10 cellular contexts compared by ENCODE assay signal in genomic region chr7:24284699-24285506, GRCh38. TPM values are rescaled to one million over a fixed set of nuclear protein-coding genes. Genes with fewer than 3 reads are reported as not detected.
A peak's percentile ranks its signal among the peaks of the same experiment; 100 is the strongest.
DNase-seq lines count a peak whose midpoint lies in the region; ATAC-seq and TF ChIP-seq lines count a peak whose summit lies in the region.
"Had no signal": no experiment of that assay in that cellular context is flagged by ENCODE, and none has a peak within 500 bp of the region (broad histone marks: within the 10 kb centered on the region; RNA-seq: fewer than 3 reads in every experiment).

No MANE protein-coding gene starts in this region.

- H3K27ac Mint-ChIP-seq in activated naive CD4-positive, alpha-beta T cell treated with anti-CD3 and anti-CD28 coated beads, Interleukin-2, amount 50 U/mL, for 24 hours = no peak overlapping the region
- H3K27ac Mint-ChIP-seq in activated naive CD8-positive, alpha-beta T cell treated with anti-CD3 and anti-CD28 coated beads for 36 hours = no peak overlapping the region

- no peak overlapping the region for H2AK5ac ChIP-seq in mesenchymal stem cell (ENCODE audit: low read length, severe bottlenecking)

- no peak overlapping the region for H2BK120ac ChIP-seq in mesenchymal stem cell (ENCODE audit: low read depth, low read length)

- no peaks in the 10 kb centered on the region for H3K36me3 ChIP-seq in mesenchymal stem cell (ENCODE audit: control insufficient read depth in 1 of 2, insufficient read depth in 2 of 2, low read depth in 1 of 2, low read length in 2 of 2)
- H3K36me3 ChIP-seq in thoracic aorta = no peaks in the 10 kb centered on the region

- H3K27me3 Mint-ChIP-seq in activated naive CD4-positive, alpha-beta T cell treated with anti-CD3 and anti-CD28 coated beads, Interleukin-2, amount 50 U/mL, for 24 hours = peaks cover 36% of the 10 kb centered on the region
- peaks cover 61% of the 10 kb centered on the region for H3K27me3 Mint-ChIP-seq in activated naive CD8-positive, alpha-beta T cell treated with anti-CD3 and anti-CD28 coated beads for 36 hours

- H3K4me1 ChIP-seq in mesenchymal stem cell (ENCODE audit: control insufficient read depth, insufficient read depth, low read depth, low read length) (peaks cover 19% of the 10 kb centered on the region), thoracic aorta (ENCODE audit: control insufficient read depth in 1 of 2, low read depth in 2 of 2) (peaks cover 0 to 11% of the 10 kb centered on the region in 2 donors)

- H4K91ac ChIP-seq in mesenchymal stem cell (ENCODE audit: low read length) = no peak overlapping the region

- peak overlapping the region in 1 of 2 experiments; percentile 2 for H3K4ac ChIP-seq in mesenchymal stem cell (ENCODE audit: low read depth in 1 of 2, low read length in 2 of 2)

- peaks cover 59 to 78% of the 10 kb centered on the region in 2 experiments for H3K27me3 ChIP-seq in mesenchymal stem cell (ENCODE audit: control insufficient read depth in 1 of 2, insufficient read depth in 1 of 2, low read length in 2 of 2)
- peaks cover 5% of the 10 kb centered on the region for H3K27me3 ChIP-seq in thoracic aorta (replicated peaks; ENCODE audit: insufficient read depth)

- no peak overlapping the region for H3K9ac ChIP-seq in mesenchymal stem cell (ENCODE audit: low read length)

- H2BK15ac ChIP-seq in mesenchymal stem cell (ENCODE audit: low read depth, poor library complexity, severe bottlenecking) = peak overlapping the region; percentile 39

- ATAC-seq in thoracic aorta (ENCODE audit: insufficient number of reproducible peaks, low FRiP score, low read depth) (no peak), GM21423 (IDR thresholded peaks at IDR 0.05; ENCODE audit: unreplicated experiment) (no peak)

- H3K27ac ChIP-seq in mesenchymal stem cell (ENCODE audit: low read length, poor library complexity, severe bottlenecking) = no peak overlapping the region
- no peak overlapping the region for H3K27ac ChIP-seq in thoracic aorta

- H3K4me1 Mint-ChIP-seq in activated naive CD4-positive, alpha-beta T cell treated with anti-CD3 and anti-CD28 coated beads, Interleukin-2, amount 50 U/mL, for 24 hours = peaks cover 14% of the 10 kb centered on the region
- H3K4me1 Mint-ChIP-seq in activated naive CD8-positive, alpha-beta T cell treated with anti-CD3 and anti-CD28 coated beads for 36 hours = peaks cover 12% of the 10 kb centered on the region

- H3K4me3 ChIP-seq in mesenchymal stem cell (ENCODE audit: insufficient read depth in 1 of 2, low read depth in 1 of 2, low read length in 2 of 2) (no peak overlapping the region), thoracic aorta (peak overlapping the region; percentile 47)

- H2BK5ac ChIP-seq in mesenchymal stem cell (ENCODE audit: low read depth, low read length, poor library complexity, severe bottlenecking) = no peak overlapping the region

- no peaks in the 10 kb centered on the region for H3K9me3 Mint-ChIP-seq in activated naive CD4-positive, alpha-beta T cell treated with anti-CD3 and anti-CD28 coated beads, Interleukin-2, amount 50 U/mL, for 24 hours
- no peaks in the 10 kb centered on the region for H3K9me3 Mint-ChIP-seq in activated naive CD8-positive, alpha-beta T cell treated with anti-CD3 and anti-CD28 coated beads for 36 hours

- H4K8ac ChIP-seq in mesenchymal stem cell (ENCODE audit: low read length) = peak overlapping the region; percentile 35

- H3K18ac ChIP-seq in mesenchymal stem cell (ENCODE audit: low read depth in 1 of 2, low read length in 2 of 2) = peak overlapping the region; percentile 48 to 84

- H3K4me2 ChIP-seq in mesenchymal stem cell (ENCODE audit: low read length, poor library complexity, severe bottlenecking) = peak overlapping the region; percentile 31

- no peak for TF ChIP-seq CTCF in thoracic aorta (IDR thresholded peaks at IDR 0.05)

- no peak overlapping the region for H3K14ac ChIP-seq in mesenchymal stem cell (ENCODE audit: low read length in 2 of 2)

- H3K9me3 ChIP-seq in mesenchymal stem cell (ENCODE audit: control insufficient read depth, low read length) = no peaks in the 10 kb centered on the region
- no peaks in the 10 kb centered on the region for H3K9me3 ChIP-seq in thoracic aorta

- H3K23ac ChIP-seq in mesenchymal stem cell (ENCODE audit: low read length in 2 of 2) = peak overlapping the region in 1 of 2 experiments; percentile 98

- H2BK12ac ChIP-seq in mesenchymal stem cell (ENCODE audit: low read length in 2 of 2) = peak overlapping the region in 1 of 2 experiments; percentile 71

- peak overlapping the region; percentile 54 for H2AFZ ChIP-seq in mesenchymal stem cell (ENCODE audit: low read depth, low read length)

- H3K79me1 ChIP-seq in mesenchymal stem cell (replicated peaks; ENCODE audit: low read length, poor library complexity, severe bottlenecking) = no peaks in the 10 kb centered on the region

- DNase-seq in activated naive CD4-positive, alpha-beta T cell treated with Interleukin-2 at 50 U/mL for 16 hours = no peak
- DNase-seq in activated naive CD8-positive, alpha-beta T cell treated with anti-CD3 and anti-CD28 coated beads for 36 hours = peak; percentile 2
- DNase-seq in mesenchymal stem cell (peak; percentile 50), thoracic aorta (ENCODE audit: low spot score) (no peak), NCI-H1105 (lab: John Stamatoyannopoulos, UW) (no peak)
- DNase-seq in NK-92 treated with Interleukin-12 subunit alpha and Interleukin-12 subunit beta, amount 100 ng/mL, for 24 hours (lab: John Stamatoyannopoulos, UW) = no peak
- DNase-seq: effector CD8-positive, alpha-beta T cell had no signal

- WGBS in mesenchymal stem cell = under 1% methylated on average over 43 of the region's 51 CpGs

- no peaks in the 10 kb centered on the region for H3K36me3 Mint-ChIP-seq in activated naive CD4-positive, alpha-beta T cell treated with anti-CD3 and anti-CD28 coated beads, Interleukin-2, amount 50 U/mL, for 24 hours
- no peaks in the 10 kb centered on the region for H3K36me3 Mint-ChIP-seq in activated naive CD8-positive, alpha-beta T cell treated with anti-CD3 and anti-CD28 coated beads for 36 hours

- peak overlapping the region; percentile 73 for H3K4me3 Mint-ChIP-seq in activated naive CD4-positive, alpha-beta T cell treated with anti-CD3 and anti-CD28 coated beads, Interleukin-2, amount 50 U/mL, for 24 hours
- H3K4me3 Mint-ChIP-seq in activated naive CD8-positive, alpha-beta T cell treated with anti-CD3 and anti-CD28 coated beads for 36 hours = peak overlapping the region; percentile 53

RNA-seq across cellular contexts. Expression of gene NPY, which starts 0.9 kb away (rescaled TPM):
- total RNA-seq in activated naive CD8-positive, alpha-beta T cell treated with anti-CD3 and anti-CD28 coated beads for 36 hours = not detected
- polyA plus RNA-seq in mesenchymal stem cell (2013, experiment 1 of 2) = 1,122 TPM
- 1,130 TPM for polyA plus RNA-seq in mesenchymal stem cell (2013, experiment 2 of 2)
- total RNA-seq in thoracic aorta = not detected
- polyA plus RNA-seq: BJ had no signal

Comparison
In these comparisons a context has a peak if more than half of its experiments do, and no peak if none do; other contexts are left out.
1. DNase-seq: peak in activated naive CD8-positive, alpha-beta T cell treated with anti-CD3 and anti-CD28 coated beads for 36 hours (single experiment) and mesenchymal stem cell (single experiment); none in activated naive CD4-positive, alpha-beta T cell treated with Interleukin-2 at 50 U/mL for 16 hours (single experiment), thoracic aorta (single experiment), NK-92 treated with Interleukin-12 subunit alpha and Interleukin-12 subunit beta, amount 100 ng/mL, for 24 hours (single experiment) and NCI-H1105 (single experiment).